5 cellular contexts compared by ENCODE assay signal in the genomic region with DNA sequence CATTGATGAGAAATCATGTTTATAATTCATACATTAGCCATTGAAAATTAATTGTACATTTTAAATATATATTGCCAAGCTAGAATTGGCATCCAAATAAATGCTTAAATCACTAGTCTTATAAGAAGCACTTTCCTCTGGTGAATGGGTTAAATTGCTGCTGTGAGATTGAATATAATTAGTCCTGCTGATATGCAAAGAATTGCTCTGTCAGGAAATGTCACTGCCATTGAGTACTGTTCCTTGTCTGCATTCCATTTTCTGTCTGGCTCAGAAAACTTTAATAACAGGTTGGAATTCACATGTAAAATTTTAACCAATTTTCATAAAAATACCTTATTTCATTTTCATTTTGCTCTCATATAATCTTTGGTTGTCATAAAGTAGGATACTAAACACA.
"Had no signal": no experiment of that assay in that cellular context is flagged by ENCODE, and none has a peak within 500 bp of the region (broad histone marks: within the 10 kb centered on the region; RNA-seq: fewer than 3 reads in every experiment).

No MANE protein-coding gene starts in this region.

- H3K4me2 ChIP-seq: GM23338 had no signal

- ATAC-seq: GM23338, HepG2 had no signal

- H3K4me3 ChIP-seq: GM23338 had no signal

- DNase-seq: H9, HCEC 1CT had no signal

- H3K27ac ChIP-seq: HL-60 had no signal
